Comparison of ENCODE assay signal across 29 cellular contexts in genomic region chr13:99823961-99824360, GRCh38.
A peak's percentile ranks its signal among the peaks of the same experiment; 100 is the strongest.
DNase-seq lines count a peak whose midpoint lies in the region; TF ChIP-seq lines count a peak whose summit lies in the region.
"Had no signal": no experiment of that assay in that cellular context is flagged by ENCODE, and none has a peak within 500 bp of the region (broad histone marks: within the 10 kb centered on the region; RNA-seq: fewer than 3 reads in every experiment).

No MANE protein-coding gene starts in this region.

- no peak for TF ChIP-seq CTCF in 22Rv1 (IDR thresholded peaks at IDR 0.05)
- no peak for TF ChIP-seq CTCF in retinal pigment epithelial cell (conservative IDR thresholded peaks at IDR 0.05; ENCODE audit: low read depth, low read length)

- no peak overlapping the region for H3K4me3 ChIP-seq in retinal pigment epithelial cell (ENCODE audit: low read length)
- H3K4me3 ChIP-seq: A549; BLaER1; BLaER1 treated with 17β-estradiol and CSF1 and Interleukin-3, amounts not matched to agents 10 nM and 100 nM had no signal

- no peaks in the 10 kb centered on the region for H3K27me3 Mint-ChIP-seq in activated T-cell treated with anti-CD3 and anti-CD28 coated beads, Interleukin-2, amount 50 U/mL, for 24 hours
- H3K27me3 Mint-ChIP-seq: B cell; CD4-positive, alpha-beta memory T cell; CD4-positive, alpha-beta T cell; CD4-positive, CD25-positive, alpha-beta regulatory T cell had no signal

- H3K27ac ChIP-seq in 22Rv1 = peak overlapping the region; percentile 93
- H3K27ac ChIP-seq: A549; BLaER1; BLaER1 treated with 17β-estradiol and CSF1 and Interleukin-3, amounts not matched to agents 10 nM and 100 nM had no signal

- no peaks in the 10 kb centered on the region for H3K36me3 Mint-ChIP-seq in activated T-cell treated with anti-CD3 and anti-CD28 coated beads, Interleukin-2, amount 50 U/mL, for 24 hours (ENCODE audit: low read depth)
- H3K36me3 Mint-ChIP-seq: CD14-positive monocyte had no signal

- no peaks in the 10 kb centered on the region for H3K9me3 Mint-ChIP-seq in activated T-cell treated with anti-CD3 and anti-CD28 coated beads, Interleukin-2, amount 50 U/mL, for 24 hours
- H3K9me3 Mint-ChIP-seq: CD4-positive, alpha-beta T cell had no signal

- no peaks in the 10 kb centered on the region for H3K4me1 Mint-ChIP-seq in activated T-cell treated with anti-CD3 and anti-CD28 coated beads, Interleukin-2, amount 50 U/mL, for 24 hours (ENCODE audit: low read depth)
- H3K4me1 Mint-ChIP-seq: B cell, CD14-positive monocyte had no signal

- H3K27ac Mint-ChIP-seq in activated T-cell treated with anti-CD3 and anti-CD28 coated beads, Interleukin-2, amount 50 U/mL, for 24 hours = no peak overlapping the region
- H3K27ac Mint-ChIP-seq: B cell; CD14-positive monocyte; CD4-positive, alpha-beta memory T cell; CD4-positive, alpha-beta T cell; CD8-positive, alpha-beta T cell had no signal

- H3K4me3 Mint-ChIP-seq in activated T-cell treated with anti-CD3 and anti-CD28 coated beads, Interleukin-2, amount 50 U/mL, for 24 hours = no peak overlapping the region
- H3K4me3 Mint-ChIP-seq: B cell; CD14-positive monocyte; CD4-positive, alpha-beta memory T cell; CD4-positive, alpha-beta T cell; CD4-positive, CD25-positive, alpha-beta regulatory T cell; CD8-positive, alpha-beta memory T cell; CD8-positive, alpha-beta T cell had no signal

- DNase-seq in astrocyte of the hippocampus (ENCODE audit: low read depth, low spot score) = peak; percentile 51
- DNase-seq in retinal pigment epithelial cell (ENCODE audit: low read depth) = peak; percentile 81
- no peak for DNase-seq in NCI-H1105 (lab: John Stamatoyannopoulos, UW)
- no peak for DNase-seq in activated T-cell treated with anti-CD3 and anti-CD28 coated beads, Interleukin-2, amount 50 U/mL, for 24 hours
- DNase-seq in ureter (ENCODE audit: low spot score) = no peak
- DNase-seq: 8988T; ACHN; AML-193; BE2C; C1 segment of cervical spinal cord; Caco-2; Calu3; CD4-positive, alpha-beta memory T cell; CD4-positive, alpha-beta T cell; CD4-positive, CD25-positive, alpha-beta regulatory T cell; CD8-positive, alpha-beta memory T cell; CD8-positive, alpha-beta T cell; COR-L47; DMS 273 treated with DMSO at 0.1 percent for 48 hours; DMS153; DMS53; DND-41; EL had no signal

Comparison
In these comparisons a context has a peak if more than half of its experiments do, and no peak if none do; other contexts are left out.
1. DNase-seq: peak in astrocyte of the hippocampus (single experiment) and retinal pigment epithelial cell (single experiment); none in NCI-H1105 (single experiment), activated T-cell treated with anti-CD3 and anti-CD28 coated beads, Interleukin-2, amount 50 U/mL, for 24 hours (single experiment) and ureter (single experiment).